1 cellular context compared by ENCODE assay signal in the genomic region with DNA sequence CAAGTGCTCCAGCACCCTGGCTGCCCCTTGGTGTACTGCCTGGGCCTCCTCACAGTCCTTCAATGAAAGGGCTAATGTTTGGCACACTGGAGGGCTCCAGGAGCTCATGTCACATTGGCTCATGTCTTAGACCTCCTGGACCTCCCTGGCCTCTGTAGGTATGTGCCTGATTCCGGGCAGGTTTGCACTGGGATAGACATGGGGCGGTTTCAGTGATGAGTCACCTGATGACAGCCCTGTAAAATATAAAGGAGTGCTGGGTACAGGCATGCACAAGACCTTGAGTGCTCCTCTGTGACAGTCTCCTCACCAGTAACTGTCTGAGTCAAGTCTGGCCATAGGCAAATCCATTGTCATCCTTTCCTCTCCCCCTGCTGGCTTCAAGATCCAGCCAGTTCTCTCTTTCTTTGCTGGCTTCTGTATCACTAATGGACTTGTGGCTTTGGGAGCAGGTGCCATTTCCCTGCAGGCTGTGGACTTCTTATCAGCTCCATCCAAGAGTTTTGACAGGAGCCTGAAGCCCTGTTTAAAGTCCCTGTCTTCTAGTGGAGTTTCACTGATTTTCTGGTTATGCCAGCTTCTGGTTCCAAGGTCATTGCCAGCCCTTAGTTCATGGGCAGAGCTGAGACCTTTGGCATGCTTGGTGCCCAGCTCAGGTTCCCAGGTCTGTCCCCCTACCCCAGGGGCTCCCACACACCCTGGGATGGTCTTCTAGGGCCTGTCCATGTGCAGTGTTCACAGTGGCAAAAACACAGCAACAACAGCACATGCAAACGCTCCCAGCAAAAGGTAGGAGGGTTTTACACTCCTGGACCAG.
TF ChIP-seq lines count a peak whose summit lies in the region.

No MANE protein-coding gene starts in this region.

TF ChIP-seq in GM23338, 12 proteins besides CTCF, POLR2A, EP300 and RAD21:
- TF ChIP-seq ZNF462 (CRISPR knock-in tag; IDR thresholded peaks at IDR 0.05) = no peak
- TF ChIP-seq NANOG (IDR thresholded peaks at IDR 0.05; ENCODE audit: borderline replicate concordance) = no peak
- no peak for TF ChIP-seq ETS1 (IDR thresholded peaks at IDR 0.05)
- TF ChIP-seq JUNB (IDR thresholded peaks at IDR 0.05; ENCODE audit: unreplicated experiment) = no peak
- no peak for TF ChIP-seq EZH2 (IDR thresholded peaks at IDR 0.05; ENCODE audit: low read depth, unreplicated experiment)
- TF ChIP-seq EZH2phosphoT487 (IDR thresholded peaks at IDR 0.05; ENCODE audit: unreplicated experiment) = no peak
- no peak for TF ChIP-seq REST (IDR thresholded peaks at IDR 0.05; ENCODE audit: unreplicated experiment)
- TF ChIP-seq STAT1 (IDR thresholded peaks at IDR 0.05; ENCODE audit: unreplicated experiment) = no peak
- no peak for TF ChIP-seq CREB1 (CRISPR knock-in tag; IDR thresholded peaks at IDR 0.05; ENCODE audit: low read depth)
- no peak for TF ChIP-seq ZNF331 (CRISPR knock-in tag; IDR thresholded peaks at IDR 0.05; ENCODE audit: low read depth)
- TF ChIP-seq ZNF114 (CRISPR knock-in tag; IDR thresholded peaks at IDR 0.05) = no peak
- no peak for TF ChIP-seq POLR2AphosphoS5 (IDR thresholded peaks at IDR 0.05; ENCODE audit: low read depth)
